Comparison of ENCODE assay signal across 11 cellular contexts in genomic region chr12:87311206-87311605, GRCh38.
DNase-seq lines count a peak whose midpoint lies in the region; ATAC-seq, FAIRE-seq and TF ChIP-seq lines count a peak whose summit lies in the region.
"Had no signal": no experiment of that assay in that cellular context is flagged by ENCODE, and none has a peak within 500 bp of the region (broad histone marks: within the 10 kb centered on the region; RNA-seq: fewer than 3 reads in every experiment).

No MANE protein-coding gene starts in this region.

- in situ Hi-C loops in astrocyte of the spinal cord (cut with HindIII; ENCODE audit: low sequenced_read_pairs), result no loop called here

- H3K27me3 Mint-ChIP-seq in activated T-cell treated with anti-CD3 and anti-CD28 coated beads, Interleukin-2, amount 50 U/mL, for 72 hours (ENCODE audit: low read depth), result no peaks in the 10 kb centered on the region

- no peaks in the 10 kb centered on the region for H3K4me1 Mint-ChIP-seq in activated T-cell treated with anti-CD3 and anti-CD28 coated beads, Interleukin-2, amount 50 U/mL, for 72 hours (ENCODE audit: low read depth)

- H3K36me3 Mint-ChIP-seq in activated T-cell treated with anti-CD3 and anti-CD28 coated beads, Interleukin-2, amount 50 U/mL, for 72 hours (ENCODE audit: insufficient read depth in 2 of 2), result peaks cover 0 to 1% of the 10 kb centered on the region in 2 donors

- peaks cover 0 to 2% of the 10 kb centered on the region in 2 donors for H3K9me3 Mint-ChIP-seq in activated T-cell treated with anti-CD3 and anti-CD28 coated beads, Interleukin-2, amount 50 U/mL, for 72 hours

- DNase-seq in GM18507 (ENCODE audit: extremely low spot score, insufficient read length, low read depth) (no peak), astrocyte of the spinal cord (ENCODE audit: low read depth, low spot score) (peak; percentile 48), cerebellar nuclear complex (lab: John Stamatoyannopoulos, UW) (no peak), T-helper 2 cell (no peak), NCI-H748 (lab: John Stamatoyannopoulos, UW; ENCODE audit: unreplicated experiment) (no peak)
- DNase-seq in activated T-cell treated with anti-CD3 and anti-CD28 coated beads, Interleukin-2, amount 50 U/mL, for 72 hours, result no peak
- DNase-seq: gastrocnemius medialis, small intestine had no signal

- FAIRE-seq in GM18507 (lab: Jason Lieb, UNC), result peak; percentile 75
- FAIRE-seq: D721Med, small intestine had no signal

- no peak overlapping the region for H3K27ac Mint-ChIP-seq in activated T-cell treated with anti-CD3 and anti-CD28 coated beads, Interleukin-2, amount 50 U/mL, for 72 hours

- no peak for TF ChIP-seq CTCF in astrocyte of the spinal cord (IDR thresholded peaks at IDR 0.05; ENCODE audit: low read depth, low read length)

- H3K4me3 Mint-ChIP-seq in activated T-cell treated with anti-CD3 and anti-CD28 coated beads, Interleukin-2, amount 50 U/mL, for 72 hours, result no peak overlapping the region

- H3K4me3 ChIP-seq in astrocyte of the spinal cord (ENCODE audit: low read depth, low read length), result no peak overlapping the region
- H3K4me3 ChIP-seq: gastrocnemius medialis had no signal

- ATAC-seq in GM21526 (IDR thresholded peaks at IDR 0.05; ENCODE audit: low FRiP score, unreplicated experiment) (peak; percentile 56), HG03159 (IDR thresholded peaks at IDR 0.05; ENCODE audit: unreplicated experiment) (peak; percentile 80)
- no peak for ATAC-seq in activated T-cell treated with anti-CD3 and anti-CD28 coated beads, Interleukin-2, amount 50 U/mL, for 72 hours (replicated peaks in 1 of 2)
- ATAC-seq: gastrocnemius medialis had no signal

Comparison
In these comparisons a context has a peak if more than half of its experiments do, and no peak if none do; other contexts are left out.
1. ATAC-seq: peak in GM21526 (single experiment) and HG03159 (single experiment); none in activated T-cell treated with anti-CD3 and anti-CD28 coated beads, Interleukin-2, amount 50 U/mL, for 72 hours (0 of 2).